In the genomic region with DNA sequence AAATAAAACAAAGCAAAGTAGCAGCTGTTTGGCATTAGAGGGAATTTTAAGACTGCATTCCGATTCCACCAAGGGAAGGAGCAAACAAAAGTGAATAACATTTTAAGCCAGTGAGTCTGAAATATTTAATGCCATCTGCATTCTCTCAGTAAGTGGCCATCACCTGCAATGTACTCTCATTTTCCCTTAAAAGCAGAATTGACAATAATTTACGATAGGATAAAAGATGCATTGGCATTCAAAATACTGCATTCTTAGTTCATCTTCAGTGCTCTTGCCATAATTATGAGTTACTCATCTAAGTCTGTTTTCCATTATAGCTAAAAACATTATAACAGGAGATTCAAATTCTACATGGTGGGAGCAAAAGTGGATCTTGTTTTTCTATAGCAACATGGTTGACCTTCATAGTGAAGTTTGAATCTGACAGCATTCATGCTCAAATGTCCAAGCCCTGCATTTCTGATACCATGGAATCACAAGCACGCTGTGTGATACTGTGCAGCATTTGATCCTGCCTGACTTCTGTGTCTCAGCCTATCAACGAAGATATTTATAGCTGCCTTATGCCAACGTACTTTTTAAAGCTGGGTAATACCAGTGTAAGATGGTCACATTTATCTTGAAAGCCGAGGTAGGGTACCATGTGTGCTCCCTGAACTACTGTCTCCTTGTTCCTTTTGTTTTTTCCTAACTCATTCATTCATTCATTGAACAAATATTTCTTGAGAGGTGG, we compare ENCODE assay signal across 22 cellular contexts.
"Had no signal": no experiment of that assay in that cellular context is flagged by ENCODE, and none has a peak within 500 bp of the region (broad histone marks: within the 10 kb centered on the region; RNA-seq: fewer than 3 reads in every experiment).

No MANE protein-coding gene starts in this region.

- H3K27me3 ChIP-seq: MG63, SJCRH30 had no signal

- DNase-seq: IMR-90, Karpas-422, KG1, MG63, NCI-H1092, NCI-H1105 treated with DMSO at 0.1 percent for 48 hours, NCI-H1436, NCI-H187, NCI-H2029, NCI-H2081 treated with DMSO at 0.1 percent for 48 hours, NCI-H2171, NCI-H226, NCI-H446, NCI-H510A, NCI-H524 treated with DMSO at 0.1 percent for 48 hours, NCI-H69, NCI-H774, RPMI8226, SHP77 treated with DMSO at 0.1 percent for 48 hours, SJCRH30 had no signal

- H3K36me3 ChIP-seq: MG63, SJCRH30 had no signal

- FAIRE-seq: HepG2, RCC 7860 had no signal

- H3K4me3 ChIP-seq: MG63, SJCRH30 had no signal

- H3K9me3 ChIP-seq: MG63, SJCRH30 had no signal

- ATAC-seq: HepG2 had no signal

- H3K27ac ChIP-seq: SJCRH30 had no signal
